ENCODE assay signal across 12 cellular contexts in genomic region chr6:169051371-169051770, GRCh38.
"Had no signal": no experiment of that assay in that cellular context is flagged by ENCODE, and none has a peak within 500 bp of the region (broad histone marks: within the 10 kb centered on the region; RNA-seq: fewer than 3 reads in every experiment).

No MANE protein-coding gene starts in this region.

- H3K4me1 ChIP-seq: spleen, transverse colon had no signal

- H3K36me3 ChIP-seq: spleen, transverse colon had no signal

- H3K4me3 ChIP-seq: spleen, transverse colon had no signal

- H3K27ac ChIP-seq: spleen, transverse colon had no signal

- ATAC-seq: sciatic nerve; stimulated activated memory B cell treated with anti-CD40 and anti-IgM and Interleukin-4, amounts not matched to agents 10 μg/mL and 1 μg/mL and 100 μg/mL, for 72 hours had no signal

- H3K9me3 ChIP-seq: transverse colon had no signal

- DNase-seq: activated CD4-positive, alpha-beta memory T cell treated with anti-CD3 and anti-CD28 coated beads, Interleukin-2, amount 10 ng/mL, durations not matched to agents 7 days and 5 days; activated CD4-positive, alpha-beta T cell treated with anti-CD3 and anti-CD28 coated beads for 1 hour; activated gamma-delta T cell; activated T-cell treated with anti-CD3 and anti-CD28 coated beads, Interleukin-2, amount 50 U/mL, for 48 hours; amygdala; cerebellar nuclear complex; hypothalamus; spleen; stimulated activated CD4-positive, alpha-beta T cell treated with anti-CD3 and anti-CD28 coated beads, Interleukin-1b, Interleukin-23, amount 100 ng/mL, for 48 hours; transverse colon had no signal

- H3K27me3 ChIP-seq: spleen, transverse colon had no signal
